Comparison of ENCODE assay signal across 14 cellular contexts in the genomic region with DNA sequence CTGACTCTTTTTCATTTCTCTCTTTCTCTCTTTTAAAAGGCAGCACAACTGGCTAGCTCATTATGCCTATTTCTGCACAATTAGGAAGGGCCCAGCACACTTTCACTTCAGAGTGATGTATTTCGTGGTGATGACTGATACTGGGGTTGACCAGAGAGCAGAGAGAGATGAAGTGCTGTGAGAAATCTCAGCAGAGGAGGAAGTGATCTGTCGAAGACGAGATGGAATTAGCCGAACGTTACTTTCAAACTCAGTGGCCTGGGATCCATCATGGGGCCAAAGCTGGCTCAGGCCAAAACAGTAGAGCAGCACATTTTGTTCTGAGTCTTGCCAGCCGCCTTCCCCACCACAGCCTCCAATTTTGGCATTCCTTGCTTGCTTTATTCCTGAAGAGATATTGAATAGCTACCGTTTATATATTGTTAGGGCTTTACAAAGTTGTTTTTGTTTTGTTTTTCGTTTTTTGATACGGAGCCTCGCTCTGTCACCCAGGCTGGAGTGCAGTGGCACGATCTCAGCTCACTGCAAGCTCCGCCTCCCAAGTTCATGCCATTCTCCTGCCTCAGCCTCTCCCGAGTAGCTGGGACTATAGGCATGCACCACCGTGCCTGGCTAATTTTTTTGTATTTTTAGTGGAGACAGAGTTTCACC.
DNase-seq lines count a peak whose midpoint lies in the region; ATAC-seq, FAIRE-seq and TF ChIP-seq lines count a peak whose summit lies in the region.
"Had no signal": no experiment of that assay in that cellular context is flagged by ENCODE, and none has a peak within 500 bp of the region (broad histone marks: within the 10 kb centered on the region; RNA-seq: fewer than 3 reads in every experiment).

No MANE protein-coding gene starts in this region.

- H3K27ac ChIP-seq in brain microvascular endothelial cell = no peak overlapping the region
- H3K27ac ChIP-seq: BLaER1 treated with 17β-estradiol and CSF1 and Interleukin-3, amounts not matched to agents 10 nM and 100 nM had no signal

- TF ChIP-seq CTCF in GM13977 (IDR thresholded peaks at IDR 0.05; ENCODE audit: extremely low read depth, insufficient read depth, missing control alignments) = no peak
- TF ChIP-seq CTCF in chondrocyte (IDR thresholded peaks at IDR 0.05) = no peak
- TF ChIP-seq CTCF in brain microvascular endothelial cell (IDR thresholded peaks at IDR 0.05; ENCODE audit: low read depth, low read length, missing control alignments) = no peak

- no peak overlapping the region for H3K4me3 ChIP-seq in brain microvascular endothelial cell (ENCODE audit: low read depth, low read length)
- H3K4me3 ChIP-seq: BLaER1 treated with 17β-estradiol and CSF1 and Interleukin-3, amounts not matched to agents 10 nM and 100 nM had no signal

- H3K27ac Mint-ChIP-seq in chondrocyte (ENCODE audit: unreplicated experiment) = peak overlapping the region; percentile 13
- H3K27ac Mint-ChIP-seq in stimulated activated effector memory CD8-positive, alpha-beta T cell treated with anti-CD3 and anti-CD28 coated beads, Interleukin-12 subunit alpha, Interleukin-12 subunit beta, amount 100 ng/mL, for 72 hours = no peak overlapping the region
- H3K27ac Mint-ChIP-seq: activated naive CD4-positive, alpha-beta T cell treated with anti-CD3 and anti-CD28 coated beads, Interleukin-2, amount 50 U/mL, for 72 hours had no signal

- FAIRE-seq in RCC 7860 (lab: Jason Lieb, UNC) = no peak

- peak; percentile 71 for DNase-seq in GM13977 (ENCODE audit: low spot score)
- no peak for DNase-seq in chondrocyte (ENCODE audit: low spot score)
- no peak for DNase-seq in stimulated activated effector memory CD8-positive, alpha-beta T cell treated with anti-CD3 and anti-CD28 coated beads, Interleukin-12 subunit alpha, Interleukin-12 subunit beta, amount 100 ng/mL, for 72 hours (ENCODE audit: low spot score in 2 of 2)
- DNase-seq in NCI-H345 treated with DMSO at 0.1 percent for 48 hours (lab: John Stamatoyannopoulos, UW; ENCODE audit: unreplicated experiment) = no peak
- no peak for DNase-seq in brain microvascular endothelial cell
- DNase-seq in RCC 7860 (ENCODE audit: low spot score) = no peak
- DNase-seq in DMS53 (lab: John Stamatoyannopoulos, UW) = no peak
- DNase-seq: activated CD4-positive, CD25-positive, alpha-beta regulatory T cell; DND-41; NCI-H1048; NCI-H345 had no signal

- H3K36me3 ChIP-seq in brain microvascular endothelial cell (replicated peaks) = no peaks in the 10 kb centered on the region
- H3K36me3 ChIP-seq: BLaER1 treated with 17β-estradiol and CSF1 and Interleukin-3, amounts not matched to agents 10 nM and 100 nM had no signal

- H3K27me3 ChIP-seq in brain microvascular endothelial cell (replicated peaks) = no peaks in the 10 kb centered on the region
- H3K27me3 ChIP-seq: BLaER1 treated with 17β-estradiol and CSF1 and Interleukin-3, amounts not matched to agents 10 nM and 100 nM had no signal

- no peaks in the 10 kb centered on the region for H3K36me3 Mint-ChIP-seq in chondrocyte (ENCODE audit: low read depth)
- no peaks in the 10 kb centered on the region for H3K36me3 Mint-ChIP-seq in stimulated activated effector memory CD8-positive, alpha-beta T cell treated with anti-CD3 and anti-CD28 coated beads, Interleukin-12 subunit alpha, Interleukin-12 subunit beta, amount 100 ng/mL, for 72 hours
- H3K36me3 Mint-ChIP-seq: activated naive CD4-positive, alpha-beta T cell treated with anti-CD3 and anti-CD28 coated beads, Interleukin-2, amount 50 U/mL, for 72 hours had no signal

- H3K4me1 Mint-ChIP-seq in chondrocyte (ENCODE audit: low read depth) = peaks cover 59% of the 10 kb centered on the region
- peaks cover 4% of the 10 kb centered on the region for H3K4me1 Mint-ChIP-seq in stimulated activated effector memory CD8-positive, alpha-beta T cell treated with anti-CD3 and anti-CD28 coated beads, Interleukin-12 subunit alpha, Interleukin-12 subunit beta, amount 100 ng/mL, for 72 hours

- H3K27me3 Mint-ChIP-seq in chondrocyte (ENCODE audit: low read depth) = no peaks in the 10 kb centered on the region

- in situ Hi-C loops in GM13977 (cut with MboI; ENCODE audit: low pct_unique_long_range_greater_than_20kb, low sequenced_read_pairs, unreplicated experiment) = no loop called here
- in situ Hi-C loops in brain microvascular endothelial cell (cut with HindIII; ENCODE audit: low pct_ligation_motif_present, low sequenced_read_pairs) = no loop called here

- H3K9me3 Mint-ChIP-seq in chondrocyte (ENCODE audit: low read depth) = no peaks in the 10 kb centered on the region
- no peaks in the 10 kb centered on the region for H3K9me3 Mint-ChIP-seq in stimulated activated effector memory CD8-positive, alpha-beta T cell treated with anti-CD3 and anti-CD28 coated beads, Interleukin-12 subunit alpha, Interleukin-12 subunit beta, amount 100 ng/mL, for 72 hours
- H3K9me3 Mint-ChIP-seq: activated naive CD4-positive, alpha-beta T cell treated with anti-CD3 and anti-CD28 coated beads, Interleukin-2, amount 50 U/mL, for 72 hours had no signal

- peak; percentile 61 for ATAC-seq in HG02885 (IDR thresholded peaks at IDR 0.05; ENCODE audit: poor library complexity, unreplicated experiment)
- ATAC-seq in stimulated activated effector memory CD8-positive, alpha-beta T cell treated with anti-CD3 and anti-CD28 coated beads, Interleukin-12 subunit alpha, Interleukin-12 subunit beta, amount 100 ng/mL, for 72 hours = peak; percentile 36
- ATAC-seq: activated naive CD4-positive, alpha-beta T cell treated with anti-CD3 and anti-CD28 coated beads, Interleukin-2, amount 50 U/mL, for 72 hours had no signal

- no peak overlapping the region for H3K4me3 Mint-ChIP-seq in chondrocyte (ENCODE audit: unreplicated experiment)
- no peak overlapping the region for H3K4me3 Mint-ChIP-seq in stimulated activated effector memory CD8-positive, alpha-beta T cell treated with anti-CD3 and anti-CD28 coated beads, Interleukin-12 subunit alpha, Interleukin-12 subunit beta, amount 100 ng/mL, for 72 hours
